ENCODE assay signal across 11 cellular contexts in the genomic region with DNA sequence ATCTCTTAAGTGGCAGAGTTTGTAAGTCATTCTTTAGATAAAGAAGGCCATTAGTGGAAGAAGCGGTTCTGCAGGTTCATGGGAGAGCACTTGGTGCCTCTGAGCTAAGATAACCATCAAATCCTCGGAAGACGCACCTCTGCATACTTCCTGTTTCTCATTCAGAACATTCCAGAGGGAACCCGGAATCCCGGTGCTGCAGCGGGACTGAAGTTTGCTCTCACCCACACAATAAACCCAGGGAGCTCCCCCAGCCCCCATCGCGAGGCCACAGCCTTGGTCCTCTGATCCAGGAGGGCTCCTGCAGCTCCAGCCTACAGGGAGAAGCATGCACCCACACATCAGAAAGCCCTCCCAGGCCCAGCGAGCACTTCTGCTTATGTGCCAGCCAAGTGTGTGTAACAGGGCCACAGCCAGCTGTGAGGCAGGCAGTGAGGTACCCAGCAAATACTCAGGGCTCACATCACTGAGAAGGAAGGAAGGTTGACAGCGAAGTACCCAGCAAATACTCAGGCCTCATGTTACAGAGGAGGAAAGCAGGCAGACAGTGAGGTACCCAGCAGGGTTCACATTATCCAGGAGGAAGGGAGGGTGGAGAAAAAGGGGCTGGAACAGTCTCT.
A peak's percentile ranks its signal among the peaks of the same experiment; 100 is the strongest.
DNase-seq lines count a peak whose midpoint lies in the region; ATAC-seq, FAIRE-seq and TF ChIP-seq lines count a peak whose summit lies in the region.
"Had no signal": no experiment of that assay in that cellular context is flagged by ENCODE, and none has a peak within 500 bp of the region (broad histone marks: within the 10 kb centered on the region; RNA-seq: fewer than 3 reads in every experiment).

No MANE protein-coding gene starts in this region.

- DNase-seq in Calu3 (peak; percentile 65), NCI-H128 (lab: John Stamatoyannopoulos, UW; ENCODE audit: unreplicated experiment) (peak; percentile 6), coronary artery (ENCODE audit: low spot score) (peak; percentile 21), HTR-8/SVneo (ENCODE audit: insufficient read length, low spot score) (no peak)
- no peak for DNase-seq in stimulated activated CD4-positive, alpha-beta T cell treated with anti-CD3 and anti-CD28 coated beads, Interleukin-15, amount 100 ng/mL, for 24 hours
- DNase-seq: activated CD4-positive, alpha-beta T cell treated with anti-CD3 and anti-CD28 coated beads for 1 hour; activated naive CD4-positive, alpha-beta T cell treated with anti-CD3 and anti-CD28 coated beads, Interleukin-2, amount 10 ng/mL, durations not matched to agents 7 days and 5 days had no signal

- peak overlapping the region; percentile 79 for H3K27ac Mint-ChIP-seq in Calu3 (ENCODE audit: unreplicated experiment)
- H3K27ac Mint-ChIP-seq in nephron: peak overlapping the region in 2 of 3 experiments; percentile 0 to 35
- H3K27ac Mint-ChIP-seq: activated naive CD4-positive, alpha-beta T cell treated with anti-CD3 and anti-CD28 coated beads, Interleukin-2, amount 10 ng/mL, durations not matched to agents 7 days and 5 days had no signal

- no peaks in the 10 kb centered on the region for H3K27me3 Mint-ChIP-seq in Calu3 (ENCODE audit: unreplicated experiment)
- H3K27me3 Mint-ChIP-seq in nephron (ENCODE audit: low read depth): no peaks in the 10 kb centered on the region

- H3K36me3 Mint-ChIP-seq in Calu3 (ENCODE audit: insufficient read depth, unreplicated experiment): peaks cover 11% of the 10 kb centered on the region
- no peaks in the 10 kb centered on the region for H3K36me3 Mint-ChIP-seq in nephron (ENCODE audit: low read depth)
- H3K36me3 Mint-ChIP-seq: activated naive CD4-positive, alpha-beta T cell treated with anti-CD3 and anti-CD28 coated beads, Interleukin-2, amount 10 ng/mL, durations not matched to agents 7 days and 5 days had no signal

- no peak overlapping the region for H3K4me3 ChIP-seq in coronary artery

- H3K27ac ChIP-seq in coronary artery: no peak overlapping the region

- H3K9me3 Mint-ChIP-seq in Calu3 (ENCODE audit: low read depth, unreplicated experiment) (no peaks in the 10 kb centered on the region), nephron (no peaks in the 10 kb centered on the region)
- H3K9me3 Mint-ChIP-seq: activated naive CD4-positive, alpha-beta T cell treated with anti-CD3 and anti-CD28 coated beads, Interleukin-2, amount 10 ng/mL, durations not matched to agents 7 days and 5 days had no signal

- H3K4me1 Mint-ChIP-seq in Calu3 (ENCODE audit: low read depth, unreplicated experiment): peaks cover 25% of the 10 kb centered on the region
- H3K4me1 Mint-ChIP-seq in nephron: peaks cover 32% of the 10 kb centered on the region
- H3K4me1 Mint-ChIP-seq: activated naive CD4-positive, alpha-beta T cell treated with anti-CD3 and anti-CD28 coated beads, Interleukin-2, amount 10 ng/mL, durations not matched to agents 7 days and 5 days had no signal

- ATAC-seq in HG03342 (IDR thresholded peaks at IDR 0.05; ENCODE audit: unreplicated experiment): no peak
- ATAC-seq in HG02981 (IDR thresholded peaks at IDR 0.05; ENCODE audit: unreplicated experiment): no peak

- FAIRE-seq in HTR-8/SVneo (lab: Jason Lieb, UNC): no peak
- FAIRE-seq: RCC 7860 had no signal

- BruUV-seq in Calu3 (replicated peaks; lab: Mats Ljungman, UMichigan): no TSS peak

- CTCF ChIA-PET in Calu3 (lab: Charles Lee): interaction anchor here (0.6 to 1.4 kb wide), 4 partner anchors 13 to 58 kb away, joined by 3 to 12 read pairs (median 4); no protein-coding TSS in a partner anchor

- intact Hi-C loops in Calu3 (cut with micrococcal nuclease; ENCODE audit: unreplicated experiment): loop anchor here (5.0 kb wide), 1 partner anchor 65 kb away; no protein-coding TSS in a partner anchor

- H3K4me3 Mint-ChIP-seq in Calu3 (ENCODE audit: low read depth, unreplicated experiment) (peak overlapping the region; percentile 48), nephron (peak overlapping the region in 1 of 3 experiments; percentile 8)
- H3K4me3 Mint-ChIP-seq: activated naive CD4-positive, alpha-beta T cell treated with anti-CD3 and anti-CD28 coated beads, Interleukin-2, amount 10 ng/mL, durations not matched to agents 7 days and 5 days had no signal

- no peak for TF ChIP-seq CTCF in Calu3 (IDR thresholded peaks at IDR 0.05; ENCODE audit: unreplicated experiment)
- no peak for TF ChIP-seq CTCF in coronary artery (IDR thresholded peaks at IDR 0.05)
- no peak for TF ChIP-seq CTCF in nephron (IDR thresholded peaks at IDR 0.05; ENCODE audit: unreplicated experiment in 3 of 3)

Comparison
In these comparisons a context has a peak if more than half of its experiments do, and no peak if none do; other contexts are left out.
1. DNase-seq: peak in Calu3 (single experiment), NCI-H128 (single experiment) and coronary artery (single experiment); none in stimulated activated CD4-positive, alpha-beta T cell treated with anti-CD3 and anti-CD28 coated beads, Interleukin-15, amount 100 ng/mL, for 24 hours (single experiment) and HTR-8/SVneo (single experiment).